ENCODE assay signal across 21 cellular contexts in the genomic region with DNA sequence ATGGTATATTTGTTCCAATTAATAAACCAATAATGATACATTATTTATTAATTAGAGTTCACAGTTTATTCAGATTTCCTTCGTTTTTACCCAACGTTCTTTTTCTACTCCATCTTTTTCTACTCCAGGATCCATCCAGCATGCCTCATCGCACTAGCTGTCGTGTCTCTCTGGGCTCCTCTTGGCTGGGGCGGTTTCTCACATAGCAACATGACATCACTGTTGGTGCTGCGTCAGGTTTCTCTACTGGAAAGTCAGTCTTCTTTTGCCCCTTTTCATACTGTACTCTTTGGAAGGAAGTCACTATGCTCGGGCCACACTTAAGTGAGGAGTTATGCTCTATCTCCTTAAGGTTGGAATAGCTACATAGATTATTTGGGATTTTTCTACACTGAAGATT. TPM values are rescaled to one million over a fixed set of nuclear protein-coding genes. Genes with fewer than 3 reads are reported as not detected.
DNase-seq lines count a peak whose midpoint lies in the region; ATAC-seq, FAIRE-seq and TF ChIP-seq lines count a peak whose summit lies in the region.
"Had no signal": no experiment of that assay in that cellular context is flagged by ENCODE, and none has a peak within 500 bp of the region (broad histone marks: within the 10 kb centered on the region; RNA-seq: fewer than 3 reads in every experiment).

No MANE protein-coding gene starts in this region.

- TF ChIP-seq POLR2A in HepG2 (IDR thresholded peaks at IDR 0.05; ENCODE audit: insufficient read depth in 1 of 2, low read depth in 2 of 2, low read length in 2 of 2) (no peak), right lobe of liver (IDR thresholded peaks at IDR 0.05) (no peak)

- no peak overlapping the region for H3K27ac ChIP-seq in HepG2 (ENCODE audit: extremely low read length, insufficient read depth, low read length)
- H3K27ac ChIP-seq in right lobe of liver, result no peak overlapping the region
- H3K27ac ChIP-seq: pancreas had no signal

- no peaks in the 10 kb centered on the region; a peak in 1 of 5 replicates for H3K27me3 ChIP-seq in HepG2 (ENCODE audit: control insufficient read depth in 1 of 2, insufficient read depth in 2 of 2, low read length in 2 of 2)
- H3K27me3 ChIP-seq in right lobe of liver, result no peaks in the 10 kb centered on the region
- H3K27me3 ChIP-seq: pancreas, right atrium auricular region had no signal

- 78% methylated on average over 7 of the region's 7 CpGs for WGBS in HepG2 (ENCODE audit: low lambda C conversion rate)
- 87% methylated on average over 7 of the region's 7 CpGs for WGBS in right lobe of liver (ENCODE audit: insufficient coverage, low coverage, low lambda C conversion rate, missing lambda C conversion rate)

- FAIRE-seq in HepG2 (lab: Jason Lieb, UNC), result no peak
- FAIRE-seq: pancreas had no signal

- no peaks in the 10 kb centered on the region for H3K9me3 ChIP-seq in HepG2 (ENCODE audit: low read length)
- H3K9me3 ChIP-seq in right lobe of liver, result no peaks in the 10 kb centered on the region
- H3K9me3 ChIP-seq: pancreas, right atrium auricular region had no signal

- no TSS peak for BruUV-seq in HepG2 (replicated peaks; lab: Mats Ljungman, UMichigan)

- ATAC-seq in HepG2 (no peak), right lobe of liver (no peak), memory B cell (ENCODE audit: low read depth) (no peak), GM21390 (IDR thresholded peaks at IDR 0.05; ENCODE audit: unreplicated experiment) (no peak)
- ATAC-seq: activated CD8-positive, alpha-beta T cell treated with anti-CD3 and anti-CD28 coated beads for 36 hours; pancreas had no signal

- H3K4me1 Mint-ChIP-seq in memory B cell, result peaks cover 15% of the 10 kb centered on the region
- peaks cover 13% of the 10 kb centered on the region for H3K4me1 Mint-ChIP-seq in activated CD4-positive, alpha-beta T cell treated with anti-CD3 and anti-CD28 coated beads, Interleukin-2, amount 10 ng/mL, durations not matched to agents 7 days and 5 days

- peak overlapping the region; percentile 9 for H3K4me3 Mint-ChIP-seq in memory B cell
- no peak overlapping the region for H3K4me3 Mint-ChIP-seq in activated CD4-positive, alpha-beta T cell treated with anti-CD3 and anti-CD28 coated beads, Interleukin-2, amount 10 ng/mL, durations not matched to agents 7 days and 5 days
- H3K4me3 Mint-ChIP-seq: activated CD8-positive, alpha-beta T cell treated with anti-CD3 and anti-CD28 coated beads for 36 hours had no signal

- CTCF ChIA-PET in HepG2 (lab: Yijun Ruan, JAX; ENCODE audit: low intra/inter-chr PET ratio, low total read pairs), result no interaction called here
- CTCF ChIA-PET in activated CD4-positive, alpha-beta T cell treated with anti-CD3 and anti-CD28 coated beads, Interleukin-2, amount 10 ng/mL, durations not matched to agents 7 days and 5 days (lab: Charles Lee), result interaction anchor here (2.1 to 2.5 kb wide), 2 partner anchors 12 to 19 kb away, joined by 4 to 12 read pairs; no protein-coding TSS in a partner anchor

- peaks cover 41% of the 10 kb centered on the region for H3K4me1 ChIP-seq in HepG2 (ENCODE audit: insufficient read depth, low read length)
- no peaks in the 10 kb centered on the region for H3K4me1 ChIP-seq in right lobe of liver

- POLR2A ChIA-PET in HepG2 (lab: Yijun Ruan, JAX), result interaction anchor here (1.7 to 3.7 kb wide), 2 partner anchors 12 to 13 kb away, joined by 5 to 9 read pairs; partner anchors contain the start of gene SOX12
- POLR2A ChIA-PET in activated CD4-positive, alpha-beta T cell treated with anti-CD3 and anti-CD28 coated beads, Interleukin-2, amount 10 ng/mL, durations not matched to agents 7 days and 5 days (lab: Charles Lee), result no interaction called here

- no peak overlapping the region for H3K9ac ChIP-seq in HepG2 (ENCODE audit: insufficient read depth, low read depth, low read length)

- H3K79me2 ChIP-seq in HepG2 (ENCODE audit: insufficient read depth, low read length), result no peaks in the 10 kb centered on the region

- intact Hi-C loops in HepG2 (cut with micrococcal nuclease; ENCODE audit: unreplicated experiment), result no loop called here
- intact Hi-C loops in right lobe of liver (cut with DNase I), result no loop called here

- no peaks in the 10 kb centered on the region for H3K27me3 Mint-ChIP-seq in memory B cell
- no peaks in the 10 kb centered on the region for H3K27me3 Mint-ChIP-seq in activated CD4-positive, alpha-beta T cell treated with anti-CD3 and anti-CD28 coated beads, Interleukin-2, amount 10 ng/mL, durations not matched to agents 7 days and 5 days
- H3K27me3 Mint-ChIP-seq: activated CD8-positive, alpha-beta T cell treated with anti-CD3 and anti-CD28 coated beads for 36 hours had no signal

- no peak for DNase-seq in HepG2 (ENCODE audit: low spot score)
- no peak for DNase-seq in right lobe of liver
- no peak for DNase-seq in memory B cell (ENCODE audit: low spot score in 2 of 2)
- no peak for DNase-seq in activated CD4-positive, alpha-beta T cell treated with anti-CD3 and anti-CD28 coated beads, Interleukin-2, amount 10 ng/mL, durations not matched to agents 7 days and 5 days
- DNase-seq in stimulated activated CD4-positive, alpha-beta T cell treated with anti-CD3 and anti-CD28 coated beads, Interleukin-2, amount 100 ng/mL, for 24 hours, result no peak
- DNase-seq: activated CD8-positive, alpha-beta T cell treated with anti-CD3 and anti-CD28 coated beads for 36 hours; activated naive CD4-positive, alpha-beta T cell treated with Interleukin-2 at 50 U/mL for 16 hours; activated T-cell treated with anti-CD3 and anti-CD28 coated beads for 4 hours; amniotic stem cell; cortex of kidney; NCI-H187; pancreas; stimulated activated CD4-positive, alpha-beta T cell treated with anti-CD3 and anti-CD28 coated beads, Interleukin-4, amount 100 ng/mL, for 4 hours; trophoblast cell had no signal

- TF ChIP-seq CTCF in HepG2 (CRISPR knock-in tag; IDR thresholded peaks at IDR 0.05) (no peak), right lobe of liver (IDR thresholded peaks at IDR 0.05) (no peak)

- TF ChIP-seq EP300 in HepG2 (IDR thresholded peaks at IDR 0.05; ENCODE audit: low read depth in 2 of 2, low read length in 2 of 2) (no peak), HepG2 (CRISPR knock-in tag; IDR thresholded peaks at IDR 0.05; ENCODE audit: borderline replicate concordance) (no peak)

- no peak overlapping the region for H2AFZ ChIP-seq in HepG2 (ENCODE audit: low read length)

- peaks cover 2% of the 10 kb centered on the region for H3K9me3 Mint-ChIP-seq in memory B cell
- no peaks in the 10 kb centered on the region for H3K9me3 Mint-ChIP-seq in activated CD4-positive, alpha-beta T cell treated with anti-CD3 and anti-CD28 coated beads, Interleukin-2, amount 10 ng/mL, durations not matched to agents 7 days and 5 days
- H3K9me3 Mint-ChIP-seq: activated CD8-positive, alpha-beta T cell treated with anti-CD3 and anti-CD28 coated beads for 36 hours had no signal

- in situ Hi-C loops in HepG2 (cut with HindIII; ENCODE audit: extremely low pct_ligation_motif_present, low pct_unique_long_range_greater_than_20kb), result no loop called here

- no peak for TF ChIP-seq RAD21 in HepG2 (CRISPR knock-in tag; IDR thresholded peaks at IDR 0.05)

- H4K20me1 ChIP-seq in HepG2 (ENCODE audit: insufficient read depth, low read length), result no peaks in the 10 kb centered on the region

- H3K36me3 ChIP-seq in HepG2 (replicated peaks in 1 of 2; ENCODE audit: control insufficient read depth in 1 of 2, insufficient read depth in 2 of 2, low read length in 2 of 2), result no peaks in the 10 kb centered on the region
- no peaks in the 10 kb centered on the region for H3K36me3 ChIP-seq in right lobe of liver
- H3K36me3 ChIP-seq: pancreas, right atrium auricular region had no signal

- H3K36me3 Mint-ChIP-seq in memory B cell, result peaks cover 2% of the 10 kb centered on the region
- H3K36me3 Mint-ChIP-seq in activated CD4-positive, alpha-beta T cell treated with anti-CD3 and anti-CD28 coated beads, Interleukin-2, amount 10 ng/mL, durations not matched to agents 7 days and 5 days (ENCODE audit: low read depth), result no peaks in the 10 kb centered on the region

- H3K4me3 ChIP-seq in HepG2 (replicated peaks in 1 of 3; ENCODE audit: insufficient read depth in 1 of 3, low read depth in 2 of 3, low read length in 3 of 3) (no peak overlapping the region), right lobe of liver (no peak overlapping the region)
- H3K4me3 ChIP-seq: pancreas, right atrium auricular region had no signal

- H3K27ac Mint-ChIP-seq in memory B cell, result no peak overlapping the region
- H3K27ac Mint-ChIP-seq in activated CD4-positive, alpha-beta T cell treated with anti-CD3 and anti-CD28 coated beads, Interleukin-2, amount 10 ng/mL, durations not matched to agents 7 days and 5 days, result no peak overlapping the region
- H3K27ac Mint-ChIP-seq: activated CD8-positive, alpha-beta T cell treated with anti-CD3 and anti-CD28 coated beads for 36 hours had no signal

- H3K4me2 ChIP-seq in HepG2 (ENCODE audit: low read depth, low read length), result no peak overlapping the region

RNA-seq across cellular contexts. Expression of gene SOX12, which starts 13.7 kb away (rescaled TPM):
- total RNA-seq in HepG2 (2016; rRNA removed; fragmentation: Illumina TruSeq; extraction: Trizol) (12.1 and 18.7 TPM in 2 replicates), right lobe of liver (1 to 10 TPM; 3.6 to 6.4 (median 4.6) TPM)
- total RNA-seq in HepG2 (2016; cell fraction: cytosol; rRNA removed; fragmentation: Illumina TruSeq; extraction: Trizol; ENCODE audit: low read depth), result 5.2 and 6.4 TPM in 2 replicates
- total RNA-seq in HepG2 (2016; cell fraction: insoluble cytoplasmic fraction; rRNA removed; fragmentation: Illumina TruSeq; extraction: Trizol), result 10.8 and 18.0 TPM in 2 replicates
- total RNA-seq in HepG2 (2016; cell fraction: membrane; rRNA removed; fragmentation: Illumina TruSeq; extraction: Trizol), result 19.3 and 22.7 TPM in 2 replicates
- 14.7 and 17.3 TPM in 2 replicates for total RNA-seq in HepG2 (2016; cell fraction: nucleus; rRNA removed; fragmentation: Illumina TruSeq; extraction: Trizol)
- polyA plus RNA-seq in HepG2 (2011; rRNA removed), result 10.0 and 11.5 TPM in 2 replicates
- polyA plus RNA-seq in HepG2 (2011; cell fraction: cytosol; rRNA removed), result 5.9 and 7.7 TPM in 2 replicates
- polyA plus RNA-seq in HepG2 (2011; cell fraction: nucleus; rRNA removed), result 33.8 and 40.6 TPM in 2 replicates
- 33.1 and 35.1 TPM in 2 replicates for polyA plus RNA-seq in HepG2 (2012)
- polyA plus RNA-seq in HepG2 (2016; cell fraction: cytosol; fragmentation: Illumina TruSeq; extraction: Trizol; ENCODE audit: low read depth), result 9.1 and 11.5 TPM in 2 replicates
- polyA plus RNA-seq in HepG2 (2016; cell fraction: insoluble cytoplasmic fraction; fragmentation: Illumina TruSeq; extraction: Trizol; ENCODE audit: low read depth), result 37.4 and 47.0 TPM in 2 replicates
- polyA plus RNA-seq in HepG2 (2016; cell fraction: membrane; fragmentation: Illumina TruSeq; extraction: Trizol; ENCODE audit: low read depth), result 35.3 and 38.7 TPM in 2 replicates
- 63.1 and 67.8 TPM in 2 replicates for polyA plus RNA-seq in HepG2 (2016; cell fraction: nucleus; fragmentation: Illumina TruSeq; extraction: Trizol; ENCODE audit: insufficient read depth, low read depth)
- 2.4 and 12.0 TPM in 2 replicates for polyA minus RNA-seq in HepG2 (2011; rRNA and poly(A)+ RNA removed; ENCODE audit: low replicate concordance)
- polyA minus RNA-seq in HepG2 (2011; cell fraction: cytosol; rRNA and poly(A)+ RNA removed), result 11.2 and 12.0 TPM in 2 replicates
- polyA minus RNA-seq in HepG2 (2011; cell fraction: nucleus; rRNA and poly(A)+ RNA removed), result 9.6 and 12.7 TPM in 2 replicates
- total RNA-seq in activated CD4-positive, alpha-beta T cell treated with anti-CD3 and anti-CD28 coated beads, Interleukin-2, amount 10 ng/mL, durations not matched to agents 7 days and 5 days, result 1 to 10 TPM; 5.6 to 6.0 TPM

RNA-seq across cellular contexts. Expression of gene ZCCHC3, which starts 14.2 kb away (rescaled TPM):
- 56.2 and 63.0 TPM in 2 replicates for total RNA-seq in HepG2 (2016; rRNA removed; fragmentation: Illumina TruSeq; extraction: Trizol)
- total RNA-seq in HepG2 (2016; cell fraction: cytosol; rRNA removed; fragmentation: Illumina TruSeq; extraction: Trizol; ENCODE audit: low read depth), result 12.1 and 12.3 TPM in 2 replicates
- 49.2 and 64.0 TPM in 2 replicates for total RNA-seq in HepG2 (2016; cell fraction: insoluble cytoplasmic fraction; rRNA removed; fragmentation: Illumina TruSeq; extraction: Trizol)
- total RNA-seq in HepG2 (2016; cell fraction: membrane; rRNA removed; fragmentation: Illumina TruSeq; extraction: Trizol), result 45.3 and 47.4 TPM in 2 replicates
- total RNA-seq in HepG2 (2016; cell fraction: nucleus; rRNA removed; fragmentation: Illumina TruSeq; extraction: Trizol), result 28.6 and 30.4 TPM in 2 replicates
- 43.8 and 46.6 TPM in 2 replicates for polyA plus RNA-seq in HepG2 (2011; rRNA removed)
- 44.4 and 45.0 TPM in 2 replicates for polyA plus RNA-seq in HepG2 (2011; cell fraction: cytosol; rRNA removed)
- polyA plus RNA-seq in HepG2 (2011; cell fraction: nucleus; rRNA removed), result 21.2 and 22.1 TPM in 2 replicates
- polyA plus RNA-seq in HepG2 (2012), result 37.3 and 43.5 TPM in 2 replicates
- 8.1 and 9.0 TPM in 2 replicates for polyA plus RNA-seq in HepG2 (2016; cell fraction: cytosol; fragmentation: Illumina TruSeq; extraction: Trizol; ENCODE audit: low read depth)
- 75.7 and 81.5 TPM in 2 replicates for polyA plus RNA-seq in HepG2 (2016; cell fraction: insoluble cytoplasmic fraction; fragmentation: Illumina TruSeq; extraction: Trizol; ENCODE audit: low read depth)
- polyA plus RNA-seq in HepG2 (2016; cell fraction: membrane; fragmentation: Illumina TruSeq; extraction: Trizol; ENCODE audit: low read depth), result 37.6 and 38.3 TPM in 2 replicates
- 57.9 and 60.5 TPM in 2 replicates for polyA plus RNA-seq in HepG2 (2016; cell fraction: nucleus; fragmentation: Illumina TruSeq; extraction: Trizol; ENCODE audit: insufficient read depth, low read depth)
- polyA minus RNA-seq in HepG2 (2011; rRNA and poly(A)+ RNA removed; ENCODE audit: low replicate concordance), result 9.3 and 53.1 TPM in 2 replicates
- polyA minus RNA-seq in HepG2 (2011; cell fraction: cytosol; rRNA and poly(A)+ RNA removed), result 31.3 and 34.6 TPM in 2 replicates
- 16.1 and 17.3 TPM in 2 replicates for polyA minus RNA-seq in HepG2 (2011; cell fraction: nucleus; rRNA and poly(A)+ RNA removed)
- total RNA-seq in right lobe of liver, result 1 to 10 TPM; 4.2 to 7.5 (median 5.9) TPM
- total RNA-seq in activated CD4-positive, alpha-beta T cell treated with anti-CD3 and anti-CD28 coated beads, Interleukin-2, amount 10 ng/mL, durations not matched to agents 7 days and 5 days, result 10 to 100 TPM; 26.4 to 27.1 TPM

RNA-seq across cellular contexts. Expression of gene C20orf96, which starts 21.1 kb away (rescaled TPM):
- total RNA-seq in HepG2 (2016; rRNA removed; fragmentation: Illumina TruSeq; extraction: Trizol) (3.8 and 4.7 TPM in 2 replicates), right lobe of liver (1 to 10 TPM in 4 of 6 experiments, under 1 TPM in 2; 0.62 to 2.5 (median 1.8) TPM)
- 0.51 and 1.3 TPM in 2 replicates for total RNA-seq in HepG2 (2016; cell fraction: cytosol; rRNA removed; fragmentation: Illumina TruSeq; extraction: Trizol; ENCODE audit: low read depth)
- 3.1 and 5.0 TPM in 2 replicates for total RNA-seq in HepG2 (2016; cell fraction: insoluble cytoplasmic fraction; rRNA removed; fragmentation: Illumina TruSeq; extraction: Trizol)
- total RNA-seq in HepG2 (2016; cell fraction: membrane; rRNA removed; fragmentation: Illumina TruSeq; extraction: Trizol), result 2.0 and 2.7 TPM in 2 replicates
- total RNA-seq in HepG2 (2016; cell fraction: nucleus; rRNA removed; fragmentation: Illumina TruSeq; extraction: Trizol), result 9.9 and 10.7 TPM in 2 replicates
- 18.2 and 20.6 TPM in 2 replicates for polyA plus RNA-seq in HepG2 (2011; rRNA removed)
- 10.7 and 11.6 TPM in 2 replicates for polyA plus RNA-seq in HepG2 (2011; cell fraction: cytosol; rRNA removed)
- 25.9 and 27.9 TPM in 2 replicates for polyA plus RNA-seq in HepG2 (2011; cell fraction: nucleus; rRNA removed)
- 17.5 and 20.7 TPM in 2 replicates for polyA plus RNA-seq in HepG2 (2012)
- 4.3 and 5.1 TPM in 2 replicates for polyA plus RNA-seq in HepG2 (2016; cell fraction: cytosol; fragmentation: Illumina TruSeq; extraction: Trizol; ENCODE audit: low read depth)
- polyA plus RNA-seq in HepG2 (2016; cell fraction: insoluble cytoplasmic fraction; fragmentation: Illumina TruSeq; extraction: Trizol; ENCODE audit: low read depth), result 13.8 and 15.5 TPM in 2 replicates
- polyA plus RNA-seq in HepG2 (2016; cell fraction: membrane; fragmentation: Illumina TruSeq; extraction: Trizol; ENCODE audit: low read depth), result 7.8 and 8.1 TPM in 2 replicates
- 37.7 and 37.8 TPM in 2 replicates for polyA plus RNA-seq in HepG2 (2016; cell fraction: nucleus; fragmentation: Illumina TruSeq; extraction: Trizol; ENCODE audit: insufficient read depth, low read depth)
- polyA minus RNA-seq in HepG2 (2011; rRNA and poly(A)+ RNA removed; ENCODE audit: low replicate concordance), result 1.7 and 6.2 TPM in 2 replicates
- polyA minus RNA-seq in HepG2 (2011; cell fraction: cytosol; rRNA and poly(A)+ RNA removed), result 2.8 and 3.7 TPM in 2 replicates
- 16.1 and 18.5 TPM in 2 replicates for polyA minus RNA-seq in HepG2 (2011; cell fraction: nucleus; rRNA and poly(A)+ RNA removed)
- total RNA-seq in activated CD4-positive, alpha-beta T cell treated with anti-CD3 and anti-CD28 coated beads, Interleukin-2, amount 10 ng/mL, durations not matched to agents 7 days and 5 days, result 1 to 10 TPM; 7.8 to 8.2 TPM

RNA-seq across cellular contexts. Expression of gene NRSN2, which starts 35.3 kb away (rescaled TPM):
- total RNA-seq in HepG2 (2016; rRNA removed; fragmentation: Illumina TruSeq; extraction: Trizol) (28.4 and 32.3 TPM in 2 replicates), right lobe of liver (1 to 10 TPM; 1.3 to 4.1 (median 1.9) TPM)
- 13.5 and 19.5 TPM in 2 replicates for total RNA-seq in HepG2 (2016; cell fraction: cytosol; rRNA removed; fragmentation: Illumina TruSeq; extraction: Trizol; ENCODE audit: low read depth)
- 26.0 and 33.1 TPM in 2 replicates for total RNA-seq in HepG2 (2016; cell fraction: insoluble cytoplasmic fraction; rRNA removed; fragmentation: Illumina TruSeq; extraction: Trizol)
- 30.9 and 37.0 TPM in 2 replicates for total RNA-seq in HepG2 (2016; cell fraction: membrane; rRNA removed; fragmentation: Illumina TruSeq; extraction: Trizol)
- total RNA-seq in HepG2 (2016; cell fraction: nucleus; rRNA removed; fragmentation: Illumina TruSeq; extraction: Trizol), result 18.0 and 19.9 TPM in 2 replicates
- polyA plus RNA-seq in HepG2 (2011; rRNA removed), result 49.4 and 63.3 TPM in 2 replicates
- polyA plus RNA-seq in HepG2 (2011; cell fraction: cytosol; rRNA removed), result 69.4 and 90.4 TPM in 2 replicates
- 68.6 and 73.2 TPM in 2 replicates for polyA plus RNA-seq in HepG2 (2011; cell fraction: nucleus; rRNA removed)
- polyA plus RNA-seq in HepG2 (2012), result 32.8 and 45.8 TPM in 2 replicates
- 30.7 and 34.2 TPM in 2 replicates for polyA plus RNA-seq in HepG2 (2016; cell fraction: cytosol; fragmentation: Illumina TruSeq; extraction: Trizol; ENCODE audit: low read depth)
- polyA plus RNA-seq in HepG2 (2016; cell fraction: insoluble cytoplasmic fraction; fragmentation: Illumina TruSeq; extraction: Trizol; ENCODE audit: low read depth), result 54.0 and 55.2 TPM in 2 replicates
- polyA plus RNA-seq in HepG2 (2016; cell fraction: membrane; fragmentation: Illumina TruSeq; extraction: Trizol; ENCODE audit: low read depth), result 61.7 and 66.8 TPM in 2 replicates
- polyA plus RNA-seq in HepG2 (2016; cell fraction: nucleus; fragmentation: Illumina TruSeq; extraction: Trizol; ENCODE audit: insufficient read depth, low read depth), result 79.0 and 79.1 TPM in 2 replicates
- polyA minus RNA-seq in HepG2 (2011; rRNA and poly(A)+ RNA removed; ENCODE audit: low replicate concordance), result 1.6 and 52.5 TPM in 2 replicates
- polyA minus RNA-seq in HepG2 (2011; cell fraction: cytosol; rRNA and poly(A)+ RNA removed), result 32.5 and 33.1 TPM in 2 replicates
- 10.7 and 15.0 TPM in 2 replicates for polyA minus RNA-seq in HepG2 (2011; cell fraction: nucleus; rRNA and poly(A)+ RNA removed)
- total RNA-seq in activated CD4-positive, alpha-beta T cell treated with anti-CD3 and anti-CD28 coated beads, Interleukin-2, amount 10 ng/mL, durations not matched to agents 7 days and 5 days, result 1 to 10 TPM in 1 of 2 experiments, under 1 TPM in 1; 0.87 to 1.2 TPM

RNA-seq across cellular contexts. Expression of gene DEFB132, which starts 54.1 kb away (rescaled TPM):
- not detected in 2 replicates for total RNA-seq in HepG2 (2016; rRNA removed; fragmentation: Illumina TruSeq; extraction: Trizol)
- not detected in 2 replicates for total RNA-seq in HepG2 (2016; cell fraction: cytosol; rRNA removed; fragmentation: Illumina TruSeq; extraction: Trizol; ENCODE audit: low read depth)
- total RNA-seq in HepG2 (2016; cell fraction: insoluble cytoplasmic fraction; rRNA removed; fragmentation: Illumina TruSeq; extraction: Trizol), result not detected in 2 replicates
- total RNA-seq in HepG2 (2016; cell fraction: membrane; rRNA removed; fragmentation: Illumina TruSeq; extraction: Trizol), result not detected in 2 replicates
- not detected in 2 replicates for total RNA-seq in HepG2 (2016; cell fraction: nucleus; rRNA removed; fragmentation: Illumina TruSeq; extraction: Trizol)
- not detected in 2 replicates for polyA plus RNA-seq in HepG2 (2011; rRNA removed)
- not detected in 2 replicates for polyA plus RNA-seq in HepG2 (2011; cell fraction: cytosol; rRNA removed)
- polyA plus RNA-seq in HepG2 (2011; cell fraction: nucleus; rRNA removed), result not detected in 2 replicates
- polyA plus RNA-seq in HepG2 (2012), result not detected in 2 replicates
- not detected in 2 replicates for polyA plus RNA-seq in HepG2 (2016; cell fraction: cytosol; fragmentation: Illumina TruSeq; extraction: Trizol; ENCODE audit: low read depth)
- polyA plus RNA-seq in HepG2 (2016; cell fraction: insoluble cytoplasmic fraction; fragmentation: Illumina TruSeq; extraction: Trizol; ENCODE audit: low read depth), result not detected in 2 replicates
- polyA plus RNA-seq in HepG2 (2016; cell fraction: membrane; fragmentation: Illumina TruSeq; extraction: Trizol; ENCODE audit: low read depth), result not detected in 2 replicates
- polyA plus RNA-seq in HepG2 (2016; cell fraction: nucleus; fragmentation: Illumina TruSeq; extraction: Trizol; ENCODE audit: insufficient read depth, low read depth), result not detected in 2 replicates
- not detected in 2 replicates for polyA minus RNA-seq in HepG2 (2011; rRNA and poly(A)+ RNA removed; ENCODE audit: low replicate concordance)
- polyA minus RNA-seq in HepG2 (2011; cell fraction: cytosol; rRNA and poly(A)+ RNA removed), result not detected in 2 replicates
- not detected in 2 replicates for polyA minus RNA-seq in HepG2 (2011; cell fraction: nucleus; rRNA and poly(A)+ RNA removed)
- total RNA-seq in right lobe of liver, result under 1 TPM in 3 of 6 experiments, not detected in 3; 0.30 to 0.35 (median 0.31) TPM
- not detected for total RNA-seq in activated CD4-positive, alpha-beta T cell treated with anti-CD3 and anti-CD28 coated beads, Interleukin-2, amount 10 ng/mL, durations not matched to agents 7 days and 5 days
- total RNA-seq: A673; activated CD8-positive, alpha-beta T cell treated with anti-CD3 and anti-CD28 coated beads for 36 hours; glomerular endothelial cell; LHCN-M2; lung microvascular endothelial cell; pancreas; right atrium auricular region had no signal
- polyA plus RNA-seq: BJ had no signal
